Comparison of ENCODE assay signal across 17 cellular contexts in the genomic region with DNA sequence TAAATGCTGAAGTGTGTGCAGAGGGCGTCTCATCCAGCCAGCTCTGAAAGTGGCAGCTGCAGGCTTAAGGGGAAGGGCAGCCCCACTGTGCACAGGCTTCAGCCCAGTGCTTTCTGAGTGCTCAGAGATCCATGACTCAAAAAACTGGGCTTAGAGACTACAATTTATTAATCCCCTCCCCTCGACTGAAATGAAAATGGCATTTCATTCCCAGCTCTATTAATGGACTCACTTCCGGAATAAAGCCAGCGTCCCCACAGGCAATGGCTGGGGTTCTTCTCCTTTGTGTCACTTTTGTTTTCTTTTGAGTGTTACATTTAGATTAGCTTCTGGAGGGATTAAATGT. TPM values are rescaled to one million over a fixed set of nuclear protein-coding genes. Genes with fewer than 3 reads are reported as not detected.
DNase-seq lines count a peak whose midpoint lies in the region; ATAC-seq and TF ChIP-seq lines count a peak whose summit lies in the region.
"Had no signal": no experiment of that assay in that cellular context is flagged by ENCODE, and none has a peak within 500 bp of the region (broad histone marks: within the 10 kb centered on the region; RNA-seq: fewer than 3 reads in every experiment).

No MANE protein-coding gene starts in this region.

- no peaks in the 10 kb centered on the region for H3K9me3 ChIP-seq in subcutaneous abdominal adipose tissue (ENCODE audit: control insufficient read depth in 5 of 5, low read length in 5 of 5)
- no peaks in the 10 kb centered on the region for H3K9me3 ChIP-seq in Peyer's patch

- in situ Hi-C loops in astrocyte of the spinal cord (cut with HindIII; ENCODE audit: low sequenced_read_pairs), result no loop called here

- H3K4me1 ChIP-seq in subcutaneous abdominal adipose tissue (ENCODE audit: control insufficient read depth in 5 of 5, insufficient read depth in 5 of 5, low read length in 5 of 5) (peaks cover 12 to 44% (median 37%) of the 10 kb centered on the region in 5 donors), Peyer's patch (peaks cover 0 to 13% (median 0%) of the 10 kb centered on the region in 4 donors)

- H3K4me3 ChIP-seq in astrocyte of the spinal cord (ENCODE audit: low read depth, low read length) (no peak overlapping the region), subcutaneous abdominal adipose tissue (ENCODE audit: low read depth in 1 of 5, low read length in 5 of 5) (peak overlapping the region in 2 of 5 donors; percentile 2 to 9), Peyer's patch (no peak overlapping the region)

- H3K27me3 ChIP-seq in subcutaneous abdominal adipose tissue (ENCODE audit: control insufficient read depth in 5 of 5, insufficient read depth in 4 of 5, low read length in 5 of 5) (peaks cover 0 to 17% (median 2%) of the 10 kb centered on the region in 5 donors), Peyer's patch (no peaks in the 10 kb centered on the region)

- TF ChIP-seq CTCF in astrocyte of the spinal cord (IDR thresholded peaks at IDR 0.05; ENCODE audit: low read depth, low read length) (no peak), Peyer's patch (IDR thresholded peaks at IDR 0.05) (no peak)

- TF ChIP-seq POLR2A in Peyer's patch (IDR thresholded peaks at IDR 0.05), result no peak

- no peaks in the 10 kb centered on the region for H3K36me3 ChIP-seq in subcutaneous abdominal adipose tissue (ENCODE audit: control insufficient read depth in 5 of 5, insufficient read depth in 5 of 5, low read length in 5 of 5)
- no peaks in the 10 kb centered on the region for H3K36me3 ChIP-seq in Peyer's patch

- intact Hi-C loops in left ventricle myocardium superior (cut with micrococcal nuclease), result no loop called here

- DNase-seq in DMS79 (lab: John Stamatoyannopoulos, UW) (peak; percentile 3), DMS79 treated with DMSO at 0.1 percent for 48 hours (lab: John Stamatoyannopoulos, UW) (no peak), astrocyte of the spinal cord (ENCODE audit: low read depth, low spot score) (peak; percentile 25), left ventricle myocardium superior (no peak), Peyer's patch (no peak), DMS 273 (lab: John Stamatoyannopoulos, UW; ENCODE audit: unreplicated experiment) (no peak), nucleus accumbens (lab: John Stamatoyannopoulos, UW) (no peak)
- DNase-seq: activated CD4-positive, alpha-beta T cell treated with anti-CD3 and anti-CD28 coated beads, Interleukin-2, amount 50 U/mL, for 4 hours; GF-D8; Kasumi-1; naive thymus-derived CD8-positive, alpha-beta T cell; NCI-H1694 treated with DMSO at 0.1 percent for 48 hours; NCI-H526; small intestine; stimulated activated naive CD8-positive, alpha-beta T cell treated with anti-CD3 and anti-CD28 coated beads, Interleukin-15, amount 100 ng/mL, for 72 hours had no signal

- H3K9ac ChIP-seq in subcutaneous abdominal adipose tissue (ENCODE audit: low read length in 5 of 5), result peak overlapping the region in 1 of 5 donors; percentile 44

- peak; percentile 29 for ATAC-seq in left ventricle myocardium superior
- ATAC-seq: naive thymus-derived CD8-positive, alpha-beta T cell; stimulated activated naive CD8-positive, alpha-beta T cell treated with anti-CD3 and anti-CD28 coated beads, Interleukin-15, amount 100 ng/mL, for 72 hours had no signal

- H3K27ac ChIP-seq in subcutaneous abdominal adipose tissue (ENCODE audit: low read depth, low read length) (peak overlapping the region; percentile 39), Peyer's patch (peak overlapping the region in 1 of 4 donors; percentile 35)
- H3K27ac ChIP-seq: 22Rv1 had no signal

RNA-seq across cellular contexts. Expression of a gene that starts 55.5 kb away (rescaled TPM):
- total RNA-seq in left ventricle myocardium superior, result 23.8 TPM
- 10 to 100 TPM; 30.1 to 54.5 (median 44.6) TPM for total RNA-seq in Peyer's patch

Comparison
In these comparisons a context has a peak if more than half of its experiments do, and no peak if none do; other contexts are left out.
1. DNase-seq: peak in DMS79 (single experiment) and astrocyte of the spinal cord (single experiment); none in DMS79 treated with DMSO at 0.1 percent for 48 hours (single experiment), left ventricle myocardium superior (single experiment), Peyer's patch (0 of 3), DMS 273 (single experiment) and nucleus accumbens (0 of 56).